Comparison of ENCODE assay signal across 31 cellular contexts in genomic region chr11:119942583-119943338, GRCh38.
DNase-seq lines count a peak whose midpoint lies in the region; ATAC-seq, FAIRE-seq and TF ChIP-seq lines count a peak whose summit lies in the region.
"Had no signal": no experiment of that assay in that cellular context is flagged by ENCODE, and none has a peak within 500 bp of the region (broad histone marks: within the 10 kb centered on the region; RNA-seq: fewer than 3 reads in every experiment).

No MANE protein-coding gene starts in this region.

- TF ChIP-seq EP300 in K562 (IDR thresholded peaks at IDR 0.05; ENCODE audit: low read length) = no peak

- DNase-seq in AG10803 (ENCODE audit: low read depth) (peak; percentile 21), HCEC 1CT (peak; percentile 27), K562 (ENCODE audit: extremely low read depth in 1 of 4, low spot score in 3 of 4) (peak in 1 of 4 experiments; percentile 2), foreskin fibroblast (peak; percentile 5 to 19), NCI-H2227 (lab: John Stamatoyannopoulos, UW; ENCODE audit: unreplicated experiment) (no peak), activated gamma-delta T cell treated with Interleukin-2 at 50 U/mL for 16 hours (no peak), GM13976 (ENCODE audit: low spot score) (no peak), CD14-positive monocyte (ENCODE audit: low spot score) (no peak)
- DNase-seq: activated CD4-positive, alpha-beta T cell treated with anti-CD3 and anti-CD28 coated beads for 36 hours; activated naive CD4-positive, alpha-beta T cell treated with anti-CD3 and anti-CD28 coated beads for 36 hours; activated T-cell treated with anti-CD3 and anti-CD28 coated beads, Interleukin-2, amount 50 U/mL, for 72 hours; CD8-positive, alpha-beta memory T cell; effector memory CD4-positive, alpha-beta T cell; erythroblast; hypothalamus; naive B cell; NCI-H1436 treated with DMSO at 0.1 percent for 48 hours; NCI-H2107; NCI-H446; stimulated activated CD8-positive, alpha-beta memory T cell treated with anti-CD3 and anti-CD28 coated beads, Interleukin-4, amount 100 ng/mL, for 48 hours; trophoblast cell had no signal

- no peak overlapping the region for H3K4me2 ChIP-seq in K562 (ENCODE audit: insufficient read depth, low read length)
- H3K4me2 ChIP-seq: KMS-11 had no signal

- ATAC-seq in K562 = no peak
- ATAC-seq: activated CD4-positive, alpha-beta T cell treated with anti-CD3 and anti-CD28 coated beads for 36 hours; activated T-cell treated with anti-CD3 and anti-CD28 coated beads, Interleukin-2, amount 50 U/mL, for 72 hours; left lobe of liver had no signal

- no peaks in the 10 kb centered on the region for H3K9me3 ChIP-seq in K562 (replicated peaks; ENCODE audit: control insufficient read depth, insufficient read depth, low read depth, low read length)
- H3K9me3 ChIP-seq: breast epithelium, HAP-1 had no signal

- no peak overlapping the region for H3K27ac ChIP-seq in K562 (ENCODE audit: extremely low read depth, low read depth, low read length)
- H3K27ac ChIP-seq: breast epithelium, coronary artery, KMS-11, skin epidermis had no signal

- no TSS peak for BruUV-seq in K562 (replicated peaks; lab: Mats Ljungman, UMichigan)

- peaks cover 0 to 2% (median 0%) of the 10 kb centered on the region in 7 donors for H3K9me3 Mint-ChIP-seq in CD14-positive monocyte
- H3K9me3 Mint-ChIP-seq: activated naive CD4-positive, alpha-beta T cell treated with anti-CD3 and anti-CD28 coated beads for 36 hours; activated T-cell treated with anti-CD3 and anti-CD28 coated beads, Interleukin-2, amount 50 U/mL, for 72 hours; CD8-positive, alpha-beta memory T cell; T-helper 2 cell treated with Interferon-gamma antibody and Interleukin-4, amounts not matched to agents 5 μg/mL and 100 μg/mL, for 36 hours had no signal

- CTCF ChIA-PET in K562 (lab: Yijun Ruan, JAX; ENCODE audit: low intra/inter-chr PET ratio) = no interaction called here

- no peaks in the 10 kb centered on the region; a peak in 1 of 5 replicates for H3K4me1 ChIP-seq in K562 (replicated peaks in 1 of 2; ENCODE audit: control insufficient read depth in 2 of 2, insufficient read depth in 2 of 2, low read length in 2 of 2)
- H3K4me1 ChIP-seq: breast epithelium, HAP-1 had no signal

- H3K27me3 Mint-ChIP-seq in CD14-positive monocyte (ENCODE audit: low read depth in 3 of 3) = peaks cover 7 to 15% (median 12%) of the 10 kb centered on the region in 3 donors

- no peak overlapping the region for H3K4me3 ChIP-seq in AG10803 (ENCODE audit: low read length)
- H3K4me3 ChIP-seq in K562 = no peak overlapping the region
- H3K4me3 ChIP-seq in foreskin fibroblast (ENCODE audit: low read depth in 1 of 2, low read length in 2 of 2) = no peak overlapping the region
- H3K4me3 ChIP-seq: breast epithelium, coronary artery, HAP-1, skin epidermis had no signal

- no peaks in the 10 kb centered on the region for H3K36me3 Mint-ChIP-seq in CD14-positive monocyte
- H3K36me3 Mint-ChIP-seq: CD8-positive, alpha-beta memory T cell; naive B cell had no signal

- no peaks in the 10 kb centered on the region for H3K9me1 ChIP-seq in K562 (ENCODE audit: control insufficient read depth, insufficient read depth, low read length)

- no peaks in the 10 kb centered on the region for H3K36me3 ChIP-seq in K562 (ENCODE audit: control insufficient read depth, insufficient read depth, low read length)
- H3K36me3 ChIP-seq: breast epithelium, HAP-1 had no signal

- WGBS in K562 (ENCODE audit: insufficient coverage, low coverage, missing lambda C conversion rate) = 2% methylated on average over 7 of the region's 7 CpGs

- H3K4me3 Mint-ChIP-seq in CD14-positive monocyte = no peak overlapping the region
- H3K4me3 Mint-ChIP-seq: activated CD4-positive, alpha-beta T cell treated with anti-CD3 and anti-CD28 coated beads for 36 hours; activated naive CD4-positive, alpha-beta T cell treated with anti-CD3 and anti-CD28 coated beads for 36 hours; activated T-cell treated with anti-CD3 and anti-CD28 coated beads, Interleukin-2, amount 50 U/mL, for 72 hours; B cell; CD8-positive, alpha-beta memory T cell; naive B cell; T-helper 2 cell treated with Interferon-gamma antibody and Interleukin-4, amounts not matched to agents 5 μg/mL and 100 μg/mL, for 36 hours had no signal

- H2AFZ ChIP-seq in K562 (ENCODE audit: low read depth, low read length) = no peak overlapping the region

- H3K9ac ChIP-seq in K562 (ENCODE audit: insufficient read depth in 1 of 2, low read depth in 2 of 2, low read length in 2 of 2) = no peak overlapping the region
- H3K9ac ChIP-seq: KMS-11 had no signal

- no peak overlapping the region for H3K27ac Mint-ChIP-seq in CD14-positive monocyte
- H3K27ac Mint-ChIP-seq: activated CD4-positive, alpha-beta T cell treated with anti-CD3 and anti-CD28 coated beads for 36 hours; activated naive CD4-positive, alpha-beta T cell treated with anti-CD3 and anti-CD28 coated beads for 36 hours; activated T-cell treated with anti-CD3 and anti-CD28 coated beads, Interleukin-2, amount 50 U/mL, for 72 hours; B cell; CD8-positive, alpha-beta memory T cell; naive B cell; T-helper 2 cell treated with Interferon-gamma antibody and Interleukin-4, amounts not matched to agents 5 μg/mL and 100 μg/mL, for 36 hours had no signal

- H4K20me1 ChIP-seq in K562 (replicated peaks; ENCODE audit: control insufficient read depth, insufficient read depth, low read length) = peaks cover 4% of the 10 kb centered on the region; the same call in 1 of the 2 replicates

- peaks cover 0 to 4% of the 10 kb centered on the region in 2 experiments; a peak in 1 of 5 replicates for H3K27me3 ChIP-seq in K562 (ENCODE audit: control insufficient read depth in 2 of 2, insufficient read depth in 2 of 2, low read length in 2 of 2)

- no peaks in the 10 kb centered on the region for H3K4me1 Mint-ChIP-seq in CD14-positive monocyte
- H3K4me1 Mint-ChIP-seq: activated CD4-positive, alpha-beta T cell treated with anti-CD3 and anti-CD28 coated beads for 36 hours; B cell; CD8-positive, alpha-beta memory T cell; naive B cell had no signal

- intact Hi-C loops in K562 (cut with micrococcal nuclease) (no loop called here), CD14-positive monocyte (cut with micrococcal nuclease) (no loop called here)

- TF ChIP-seq CTCF in AG10803 (conservative IDR thresholded peaks at IDR 0.05; ENCODE audit: low read length) (no peak), K562 (IDR thresholded peaks at IDR 0.05 in 2 of 3, conservative IDR thresholded peaks at IDR 0.05 in 1 of 3; ENCODE audit: insufficient read depth in 2 of 3, low read depth in 1 of 3, low read length in 3 of 3) (no peak), foreskin fibroblast (IDR thresholded peaks at IDR 0.05; ENCODE audit: low read depth, low read length) (no peak), GM13976 (IDR thresholded peaks at IDR 0.05; ENCODE audit: borderline replicate concordance, control extremely low read depth, extremely low read depth, insufficient read depth, missing control alignments) (no peak), CD14-positive monocyte (IDR thresholded peaks at IDR 0.05) (no peak)

- in situ Hi-C loops in K562 (cut with MboI) (no loop called here), GM13976 (cut with MboI; ENCODE audit: low sequenced_read_pairs, unreplicated experiment) (no loop called here)

- no peak for TF ChIP-seq POLR2A in K562 (conservative IDR thresholded peaks at IDR 0.05)

- no peak for FAIRE-seq in K562 (lab: Jason Lieb, UNC)
- FAIRE-seq: GM18507, HTR-8/SVneo had no signal

- TF ChIP-seq RAD21 in K562 (CRISPR knock-in tag; conservative IDR thresholded peaks at IDR 0.05 in 1 of 2, IDR thresholded peaks at IDR 0.05 in 1 of 2) = no peak

- POLR2A ChIA-PET in K562 (lab: Yijun Ruan, JAX) = interaction anchor here (0.5 kb wide), 1 partner anchor 91 kb away, joined by 3 read pairs; no protein-coding TSS in a partner anchor

- H3K79me2 ChIP-seq in K562 (ENCODE audit: control insufficient read depth, insufficient read depth, low read length) = no peaks in the 10 kb centered on the region

TF ChIP-seq in K562, 482 proteins besides CTCF, POLR2A, EP300 and RAD21 (continues in another document):
- TF ChIP-seq TFE3 (CRISPR knock-in tag; IDR thresholded peaks at IDR 0.05) (no peak), MEIS2 (IDR thresholded peaks at IDR 0.05; ENCODE audit: partially characterized antibody) (no peak), NR2C2 (CRISPR knock-in tag; IDR thresholded peaks at IDR 0.05) (no peak), NR2C2 (tag; IDR thresholded peaks at IDR 0.05) (peak; percentile 36; the same call in 1 of the 2 replicates), CREM (IDR thresholded peaks at IDR 0.05; ENCODE audit: low read depth) (0 out of 2 replicates have a peak, but pooled peaks have one; percentile 29), FOXK2 (conservative IDR thresholded peaks at IDR 0.05 in 1 of 2, IDR thresholded peaks at IDR 0.05 in 1 of 2; ENCODE audit: low read depth in 2 of 2) (no peak), SAP30 (IDR thresholded peaks at IDR 0.05; ENCODE audit: borderline replicate concordance, insufficient read depth, low read depth, low read length, poor library complexity, severe bottlenecking) (no peak), ATF3 (IDR thresholded peaks at IDR 0.05) (peak; percentile 84), ATF3 (CRISPR knock-in tag; conservative IDR thresholded peaks at IDR 0.05) (no peak), JUND (IDR thresholded peaks at IDR 0.05; ENCODE audit: borderline replicate concordance, low read depth, low read length) (peak; percentile 47; the same call in 1 of the 2 replicates), JUND (tag; IDR thresholded peaks at IDR 0.05; ENCODE audit: borderline replicate concordance, low read depth, low read length) (no peak), LEF1 (IDR thresholded peaks at IDR 0.05) (no peak), ZNF316 (IDR thresholded peaks at IDR 0.05) (no peak)

Comparison
In these comparisons a context has a peak if more than half of its experiments do, and no peak if none do; other contexts are left out.
1. DNase-seq: peak in AG10803 (single experiment), HCEC 1CT (single experiment) and foreskin fibroblast (2 of 2); none in NCI-H2227 (single experiment), activated gamma-delta T cell treated with Interleukin-2 at 50 U/mL for 16 hours (single experiment), GM13976 (single experiment) and CD14-positive monocyte (single experiment).